ENCODE assay signal across 10 cellular contexts in the genomic region with DNA sequence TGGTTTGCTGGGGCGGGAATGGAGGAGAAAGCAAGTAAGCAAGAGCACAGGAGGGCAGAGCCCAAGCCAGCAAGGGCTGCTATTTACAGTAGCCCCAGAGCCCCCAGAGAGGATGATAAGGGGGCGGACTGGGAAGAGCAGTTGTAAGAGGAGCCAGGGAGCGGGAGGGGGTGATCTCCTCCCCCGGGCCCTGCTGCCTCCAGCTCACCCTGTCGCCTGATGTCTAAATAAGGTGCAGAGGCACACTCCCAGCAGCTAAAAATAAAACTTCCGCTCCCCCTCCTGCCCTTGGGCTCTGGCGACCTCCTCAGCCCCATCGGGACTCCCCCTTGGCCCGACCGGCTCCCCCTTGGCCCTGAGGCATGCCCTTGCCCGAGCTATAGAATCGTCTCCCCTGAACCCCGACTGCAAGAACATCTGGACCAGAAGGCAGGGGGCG. TPM values are rescaled to one million over a fixed set of nuclear protein-coding genes. Genes with fewer than 3 reads are reported as not detected.
DNase-seq lines count a peak whose midpoint lies in the region; ATAC-seq and TF ChIP-seq lines count a peak whose summit lies in the region.
"Had no signal": no experiment of that assay in that cellular context is flagged by ENCODE, and none has a peak within 500 bp of the region (broad histone marks: within the 10 kb centered on the region; RNA-seq: fewer than 3 reads in every experiment).

No MANE protein-coding gene starts in this region.

- H3K36me3 ChIP-seq in CD8-positive, alpha-beta memory T cell (ENCODE audit: insufficient read depth, low read length), result no peaks in the 10 kb centered on the region

- POLR2A ChIA-PET in CD8-positive, alpha-beta memory T cell (lab: Charles Lee), result interaction anchor here (0.9 to 1.9 kb wide), 7 partner anchors 12 to 37 kb away, joined by 3 to 10 read pairs (median 6); partner anchors contain the start of genes CCDC69 and GM2A

- H3K9me3 Mint-ChIP-seq in CD8-positive, alpha-beta memory T cell, result no peaks in the 10 kb centered on the region
- no peaks in the 10 kb centered on the region for H3K9me3 Mint-ChIP-seq in immature natural killer cell
- H3K9me3 Mint-ChIP-seq: activated T-cell treated with anti-CD3 and anti-CD28 coated beads, Interleukin-2, amount 50 U/mL, for 4 hours had no signal

- peak; percentile 44 for ATAC-seq in left colon

- no peak for TF ChIP-seq CTCF in GM20000 (IDR thresholded peaks at IDR 0.05; ENCODE audit: extremely low read depth, missing control alignments)

- peak overlapping the region in 5 of 8 donors; percentile 21 to 88 (median 73) for H3K27ac Mint-ChIP-seq in CD8-positive, alpha-beta memory T cell
- no peak overlapping the region for H3K27ac Mint-ChIP-seq in immature natural killer cell

- no peak for DNase-seq in CD8-positive, alpha-beta memory T cell
- peak; percentile 54 for DNase-seq in GM20000 (ENCODE audit: low spot score)
- DNase-seq in Kasumi-1 (lab: John Stamatoyannopoulos, UW), result peak; percentile 18 to 20
- peak; percentile 37 to 48 for DNase-seq in left colon
- no peak for DNase-seq in NK-92 (lab: John Stamatoyannopoulos, UW; ENCODE audit: unreplicated experiment)
- DNase-seq in C1 segment of cervical spinal cord (lab: John Stamatoyannopoulos, UW), result no peak
- no peak for DNase-seq in COLO668 (lab: John Stamatoyannopoulos, UW; ENCODE audit: unreplicated experiment)
- no peak for DNase-seq in immature natural killer cell
- DNase-seq: activated T-cell treated with anti-CD3 and anti-CD28 coated beads, Interleukin-2, amount 50 U/mL, for 4 hours; NCI-H1417 had no signal

- CTCF ChIA-PET in CD8-positive, alpha-beta memory T cell (lab: Charles Lee), result interaction anchor here (0.7 to 7.2 kb wide), 32 partner anchors 8 to 196 kb away, joined by 3 to 66 read pairs (median 5); partner anchors contain the start of genes ANXA6, CCDC69 and GM2A

- H3K4me1 Mint-ChIP-seq in CD8-positive, alpha-beta memory T cell, result peaks cover 17 to 42% (median 20%) of the 10 kb centered on the region in 3 donors
- peaks cover 20 to 24% of the 10 kb centered on the region in 2 donors for H3K4me1 Mint-ChIP-seq in immature natural killer cell

- H3K4me3 Mint-ChIP-seq in CD8-positive, alpha-beta memory T cell, result peak overlapping the region in 6 of 7 donors; percentile 20 to 84 (median 72)
- no peak overlapping the region for H3K4me3 Mint-ChIP-seq in immature natural killer cell
- H3K4me3 Mint-ChIP-seq: activated T-cell treated with anti-CD3 and anti-CD28 coated beads, Interleukin-2, amount 50 U/mL, for 4 hours had no signal

- H3K4me1 ChIP-seq in CD8-positive, alpha-beta memory T cell (ENCODE audit: insufficient read depth, low read length), result peaks cover 25% of the 10 kb centered on the region

- H3K27ac ChIP-seq in CD8-positive, alpha-beta memory T cell (ENCODE audit: low read depth, low read length), result no peak overlapping the region

- no peak overlapping the region for H3K4me3 ChIP-seq in CD8-positive, alpha-beta memory T cell (ENCODE audit: low read length)

- no peaks in the 10 kb centered on the region for H3K9me3 ChIP-seq in CD8-positive, alpha-beta memory T cell (ENCODE audit: low read length)

- no peaks in the 10 kb centered on the region for H3K36me3 Mint-ChIP-seq in CD8-positive, alpha-beta memory T cell
- no peaks in the 10 kb centered on the region for H3K36me3 Mint-ChIP-seq in immature natural killer cell

- intact Hi-C loops in left colon (cut with DNase I, micrococcal nuclease), result loop anchor here in 1 of 2 donors (10.0 kb wide), 1 partner anchor 64 kb away; no protein-coding TSS in a partner anchor

- no peaks in the 10 kb centered on the region for H3K27me3 Mint-ChIP-seq in CD8-positive, alpha-beta memory T cell
- peaks cover 0 to 5% (median 2%) of the 10 kb centered on the region in 3 donors for H3K27me3 Mint-ChIP-seq in immature natural killer cell (ENCODE audit: low read depth in 3 of 3)

- no peaks in the 10 kb centered on the region for H3K27me3 ChIP-seq in CD8-positive, alpha-beta memory T cell (ENCODE audit: insufficient read depth, low read length, poor library complexity, severe bottlenecking)

RNA-seq across cellular contexts. Expression of gene CCDC69, which starts 14.4 kb away (rescaled TPM):
- total RNA-seq in CD8-positive, alpha-beta memory T cell, result 10 to 100 TPM; 47.9 to 50.5 TPM
- 134 TPM for polyA plus RNA-seq in CD8-positive, alpha-beta memory T cell
- 10 to 100 TPM in 1 of 2 donors, 1 to 10 TPM in 1; 7.1 to 29.0 TPM for total RNA-seq in left colon
- 100 to 1,000 TPM in 2 of 3 donors, 10 to 100 TPM in 1; 88.1 to 256 (median 149) TPM for polyA plus RNA-seq in immature natural killer cell

RNA-seq across cellular contexts. Expression of gene GM2A, which starts 14.7 kb away (rescaled TPM):
- total RNA-seq in CD8-positive, alpha-beta memory T cell, result 10 to 100 TPM; 12.7 to 14.9 TPM
- 4.7 TPM for polyA plus RNA-seq in CD8-positive, alpha-beta memory T cell
- total RNA-seq in left colon, result 10 to 100 TPM; 19.0 to 28.1 TPM
- 1 to 10 TPM; 4.6 to 8.7 (median 5.2) TPM for polyA plus RNA-seq in immature natural killer cell

Comparison
In these comparisons a context has a peak if more than half of its experiments do, and no peak if none do; other contexts are left out.
1. DNase-seq: peak in GM20000 (single experiment), Kasumi-1 (2 of 2) and left colon (2 of 2); none in CD8-positive, alpha-beta memory T cell (0 of 5), NK-92 (single experiment), C1 segment of cervical spinal cord (0 of 14), COLO668 (single experiment) and immature natural killer cell (0 of 3).
2. H3K27ac Mint-ChIP-seq: peak in CD8-positive, alpha-beta memory T cell (5 of 8); none in immature natural killer cell (0 of 6).
3. H3K4me3 Mint-ChIP-seq: peak in CD8-positive, alpha-beta memory T cell (6 of 7); none in immature natural killer cell (0 of 5).